In the genomic region with DNA sequence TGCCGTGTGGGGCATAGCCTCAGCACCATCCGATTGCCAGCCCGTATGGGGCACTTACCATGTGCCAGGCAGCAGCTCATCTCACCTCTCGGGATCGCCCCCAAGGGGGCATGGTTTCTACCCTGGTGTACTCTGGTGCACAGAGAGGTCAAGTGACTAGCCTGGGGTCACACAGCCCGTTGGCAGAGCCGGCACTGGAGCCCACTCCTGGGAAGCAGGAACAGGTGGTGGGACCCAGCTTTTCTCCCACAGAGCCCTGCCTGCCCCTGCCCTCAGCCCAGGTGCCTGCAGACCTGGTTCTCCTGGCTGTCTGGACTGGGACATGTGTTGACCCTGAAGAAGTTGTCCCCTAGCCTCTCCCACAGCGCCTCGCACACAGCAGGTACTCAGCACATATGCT, we compare ENCODE assay signal across 2 cellular contexts.
A peak's percentile ranks its signal among the peaks of the same experiment; 100 is the strongest.
TF ChIP-seq lines count a peak whose summit lies in the region.

No MANE protein-coding gene starts in this region.

TF ChIP-seq in HepG2, 621 proteins besides CTCF, POLR2A, EP300 and RAD21:
- no peak for TF ChIP-seq MIER3 (CRISPR knock-in tag; IDR thresholded peaks at IDR 0.05; ENCODE audit: borderline replicate concordance)
- TF ChIP-seq ZMYM3 (CRISPR knock-in tag; IDR thresholded peaks at IDR 0.05) = peak; percentile 58; the same call in 1 of the 2 replicates
- TF ChIP-seq, protein P1, sequence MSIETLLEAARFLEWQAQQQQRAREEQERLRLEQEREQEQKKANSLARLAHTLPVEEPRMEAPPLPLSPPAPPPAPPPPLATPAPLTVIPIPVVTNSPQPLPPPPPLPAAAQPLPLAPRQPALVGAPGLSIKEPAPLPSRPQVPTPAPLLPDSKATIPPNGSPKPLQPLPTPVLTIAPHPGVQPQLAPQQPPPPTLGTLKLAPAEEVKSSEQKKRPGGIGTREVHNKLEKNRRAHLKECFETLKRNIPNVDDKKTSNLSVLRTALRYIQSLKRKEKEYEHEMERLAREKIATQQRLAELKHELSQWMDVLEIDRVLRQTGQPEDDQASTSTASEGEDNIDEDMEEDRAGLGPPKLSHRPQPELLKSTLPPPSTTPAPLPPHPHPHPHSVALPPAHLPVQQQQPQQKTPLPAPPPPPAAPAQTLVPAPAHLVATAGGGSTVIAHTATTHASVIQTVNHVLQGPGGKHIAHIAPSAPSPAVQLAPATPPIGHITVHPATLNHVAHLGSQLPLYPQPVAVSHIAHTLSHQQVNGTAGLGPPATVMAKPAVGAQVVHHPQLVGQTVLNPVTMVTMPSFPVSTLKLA (IDR thresholded peaks at IDR 0.05) = no peak
- TF ChIP-seq ZNF362 (CRISPR knock-in tag; IDR thresholded peaks at IDR 0.05; ENCODE audit: borderline replicate concordance) = no peak
- TF ChIP-seq ZNF260 (CRISPR knock-in tag; IDR thresholded peaks at IDR 0.05; ENCODE audit: borderline replicate concordance, low read depth) = no peak
- peak; percentile 99 for TF ChIP-seq ZNF768 (CRISPR knock-in tag; IDR thresholded peaks at IDR 0.05)
- no peak for TF ChIP-seq NRL (CRISPR knock-in tag; IDR thresholded peaks at IDR 0.05; ENCODE audit: borderline replicate concordance)
- no peak for TF ChIP-seq ZNF761 (CRISPR knock-in tag; conservative IDR thresholded peaks at IDR 0.05)
- TF ChIP-seq ZFP1 (CRISPR knock-in tag; IDR thresholded peaks at IDR 0.05) = no peak
- TF ChIP-seq ATF5 (CRISPR knock-in tag; IDR thresholded peaks at IDR 0.05; ENCODE audit: low read depth) = no peak

TF ChIP-seq in H1, 55 proteins besides CTCF, POLR2A, EP300 and RAD21:
- TF ChIP-seq BRCA1 (IDR thresholded peaks at IDR 0.05; ENCODE audit: low read depth, low read length) (no peak), KDM1A (IDR thresholded peaks at IDR 0.05; ENCODE audit: borderline replicate concordance, low read length) (peak; percentile 25; the same call in 1 of the 2 replicates)
